1 cellular context compared by ENCODE assay signal in the genomic region with DNA sequence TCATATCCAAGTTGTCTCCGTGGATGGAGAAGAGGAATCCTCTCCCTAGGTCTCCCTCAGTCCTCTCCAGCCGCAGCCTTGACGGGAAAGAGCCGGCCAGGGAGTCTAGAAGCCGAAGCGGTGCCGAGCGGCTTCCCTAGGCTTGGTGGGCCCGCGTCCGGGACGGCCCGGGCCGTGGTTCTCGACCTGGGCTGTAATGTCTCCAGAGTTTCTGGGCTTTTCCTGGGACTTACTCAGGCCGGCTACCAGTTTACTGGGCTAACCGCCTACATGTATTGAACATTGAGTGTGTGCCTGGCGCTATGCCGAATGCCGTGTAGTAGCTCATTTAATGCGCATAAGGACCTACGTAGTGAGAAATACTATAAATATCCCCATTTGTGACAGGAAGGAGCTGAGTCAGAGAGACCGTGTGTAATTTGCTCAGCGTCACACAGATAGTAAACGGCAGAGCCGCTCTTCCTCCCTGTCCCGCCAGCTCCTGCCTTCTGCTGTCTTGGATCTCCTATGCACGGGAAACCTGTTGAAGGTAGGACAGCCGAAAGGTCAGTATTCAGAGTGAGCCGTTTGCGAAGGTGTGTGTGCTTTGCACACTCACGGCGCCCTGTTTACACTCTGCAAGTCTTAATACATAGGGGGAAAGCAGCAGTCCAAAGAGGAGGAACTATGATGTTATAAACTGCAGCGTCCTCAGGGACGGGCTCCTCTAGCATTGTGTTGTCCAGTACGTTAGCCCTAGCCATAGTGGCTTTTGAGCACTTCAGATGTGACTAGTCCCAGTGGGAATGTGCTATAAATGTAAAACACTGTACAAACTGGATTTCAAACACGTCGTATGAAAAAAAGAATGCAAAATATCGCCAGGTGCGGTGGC.
TF ChIP-seq lines count a peak whose summit lies in the region.

No MANE protein-coding gene starts in this region.

TF ChIP-seq in HEK293, 187 proteins besides CTCF, POLR2A, EP300 and RAD21 (continued from another document):
- no peak for TF ChIP-seq PRDM2 (tag by site-specific recombination; IDR thresholded peaks at IDR 0.05; ENCODE audit: borderline replicate concordance)
- TF ChIP-seq ZSCAN16 (tag by site-specific recombination; IDR thresholded peaks at IDR 0.05) = no peak
- TF ChIP-seq REPIN1 (tag by site-specific recombination; IDR thresholded peaks at IDR 0.05; ENCODE audit: low read depth) = no peak
- TF ChIP-seq GLI2 (tag by site-specific recombination; IDR thresholded peaks at IDR 0.05; ENCODE audit: borderline replicate concordance, low read depth) = no peak
- TF ChIP-seq WT1 (tag by site-specific recombination; IDR thresholded peaks at IDR 0.05) = no peak
- TF ChIP-seq ELK4 (IDR thresholded peaks at IDR 0.05; ENCODE audit: borderline replicate concordance, low read depth, low read length) = no peak
- TF ChIP-seq ZNF510 (tag by site-specific recombination; IDR thresholded peaks at IDR 0.05; ENCODE audit: insufficient replicate concordance) = no peak
- no peak for TF ChIP-seq ZNF223 (tag by site-specific recombination; IDR thresholded peaks at IDR 0.05)
- no peak for TF ChIP-seq ZNF114 (tag by site-specific recombination; IDR thresholded peaks at IDR 0.05)
- TF ChIP-seq ZNF571 (tag by site-specific recombination; IDR thresholded peaks at IDR 0.05) = no peak
- no peak for TF ChIP-seq ZNF112 (tag by site-specific recombination; IDR thresholded peaks at IDR 0.05)
- 0 out of 2 replicates have a peak, but pooled peaks have one; percentile 63 for TF ChIP-seq ZNF600 (tag by site-specific recombination; IDR thresholded peaks at IDR 0.05)
- TF ChIP-seq ZNF335 (tag by site-specific recombination; conservative IDR thresholded peaks at IDR 0.05) = peak; percentile 76
